In the genomic region with DNA sequence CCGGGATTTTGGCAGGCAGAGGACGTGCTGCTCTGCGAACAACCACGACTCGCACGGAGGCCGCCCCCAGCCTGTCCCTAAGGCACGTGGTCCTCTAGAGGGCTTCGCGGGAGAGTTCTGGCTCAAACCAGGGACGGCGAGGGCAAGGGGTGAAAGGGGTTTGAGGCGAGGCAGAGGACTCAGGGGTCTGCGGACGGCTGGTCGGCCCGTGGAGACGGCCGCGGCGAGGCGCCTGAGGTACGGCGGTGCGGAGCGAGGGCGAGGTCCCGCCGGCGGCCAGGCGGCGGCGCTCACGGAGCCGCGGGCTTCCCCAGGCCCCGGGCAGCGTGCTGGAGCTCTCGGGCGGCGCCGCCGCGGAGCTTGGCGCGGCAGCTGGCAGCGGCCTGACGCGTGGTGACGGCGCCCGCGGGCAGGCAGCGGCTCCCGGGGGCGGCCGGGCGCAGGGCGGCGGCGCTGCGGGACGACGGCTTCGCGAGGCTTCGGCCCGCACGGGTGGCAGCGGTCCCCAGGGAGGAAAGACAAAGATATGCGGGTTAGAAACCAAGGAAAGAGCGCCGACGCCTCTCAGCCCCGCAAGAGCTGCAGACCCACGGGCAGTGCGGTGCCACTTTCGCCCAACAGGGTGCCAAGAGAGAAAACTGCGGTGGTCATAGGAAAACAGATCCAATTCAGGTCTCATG, we compare ENCODE assay signal across 8 cellular contexts. TPM values are rescaled to one million over a fixed set of nuclear protein-coding genes. Genes with fewer than 3 reads are reported as not detected.
A peak's percentile ranks its signal among the peaks of the same experiment; 100 is the strongest.
DNase-seq lines count a peak whose midpoint lies in the region; ATAC-seq and TF ChIP-seq lines count a peak whose summit lies in the region.

No MANE protein-coding gene starts in this region.

- H3K9ac ChIP-seq in adipocyte (ENCODE audit: low read length), result peak overlapping the region; percentile 74

- ATAC-seq in GM21717 (IDR thresholded peaks at IDR 0.05; ENCODE audit: unreplicated experiment) (peak; percentile 98), left cardiac atrium (peak; percentile 97 to 98)

- H3K4me3 ChIP-seq in adipocyte (ENCODE audit: low read length) (peak overlapping the region; percentile 77), retinal pigment epithelial cell (ENCODE audit: low read length) (peak overlapping the region; percentile 39)

- DNase-seq in DMS53 treated with DMSO at 0.1 percent for 48 hours (lab: John Stamatoyannopoulos, UW; ENCODE audit: unreplicated experiment) (peak; percentile 68), Kasumi-1 (lab: John Stamatoyannopoulos, UW) (peak; percentile 33 to 45), SKM-1 treated with dmso at 0.1 percent for 144 hours (lab: John Stamatoyannopoulos, UW; ENCODE audit: unreplicated experiment) (peak; percentile 66), adipocyte (ENCODE audit: low read depth) (peak; percentile 77), left cardiac atrium (peak; percentile 70), retinal pigment epithelial cell (ENCODE audit: low read depth) (peak; percentile 15), kidney glomerular epithelial cell (lab: John Stamatoyannopoulos, UW) (no peak)

- TF ChIP-seq CTCF in retinal pigment epithelial cell (conservative IDR thresholded peaks at IDR 0.05; ENCODE audit: low read depth, low read length), result peak; percentile 48

- H3K9me3 ChIP-seq in adipocyte (ENCODE audit: control insufficient read depth, low read length), result peaks cover 8% of the 10 kb centered on the region

- intact Hi-C loops in left cardiac atrium (cut with DNase I), result no loop called here

- H3K27me3 ChIP-seq in adipocyte (replicated peaks; ENCODE audit: control insufficient read depth, insufficient read depth, low read length), result no peaks in the 10 kb centered on the region

- H3K4me1 ChIP-seq in adipocyte (ENCODE audit: control insufficient read depth, insufficient read depth, low read length), result peaks cover 21% of the 10 kb centered on the region

- peaks cover 12% of the 10 kb centered on the region for H3K36me3 ChIP-seq in adipocyte (ENCODE audit: control insufficient read depth, insufficient read depth, low read length, severe bottlenecking)

RNA-seq across cellular contexts. Expression of gene ZNF800, which starts 44.8 kb away (rescaled TPM):
- total RNA-seq in left cardiac atrium, result 10 to 100 TPM; 22.2 to 26.0 TPM
